In genomic region chr16:3066440-3066748, GRCh38 we compare ENCODE assay signal across 1 cellular context.
TF ChIP-seq lines count a peak whose summit lies in the region.

No MANE protein-coding gene starts in this region.

TF ChIP-seq in H1, 55 proteins besides CTCF, POLR2A, EP300 and RAD21:
- TF ChIP-seq ASH2L (IDR thresholded peaks at IDR 0.05; ENCODE audit: low read length) (no peak), GABPA (IDR thresholded peaks at IDR 0.05; ENCODE audit: borderline replicate concordance, insufficient read depth, low read length) (no peak)
